ENCODE assay signal across 10 cellular contexts in genomic region chr15:91224750-91225380, GRCh38.
DNase-seq lines count a peak whose midpoint lies in the region; ATAC-seq and TF ChIP-seq lines count a peak whose summit lies in the region.
"Had no signal": no experiment of that assay in that cellular context is flagged by ENCODE, and none has a peak within 500 bp of the region (broad histone marks: within the 10 kb centered on the region; RNA-seq: fewer than 3 reads in every experiment).

No MANE protein-coding gene starts in this region.

- H3K79me1 ChIP-seq in H9 (ENCODE audit: insufficient read depth, low read depth, low read length, poor library complexity, severe bottlenecking): no peaks in the 10 kb centered on the region

- no peak overlapping the region for H2BK5ac ChIP-seq in H9 (ENCODE audit: insufficient read length, low read length)

- no peak overlapping the region for H3K27ac Mint-ChIP-seq in CD8-positive, alpha-beta T cell
- H3K27ac Mint-ChIP-seq in H9: no peak overlapping the region
- H3K27ac Mint-ChIP-seq: IgD-negative memory B cell, memory B cell had no signal

- H3K27me3 Mint-ChIP-seq in CD8-positive, alpha-beta T cell (ENCODE audit: low read depth): peaks cover 42% of the 10 kb centered on the region
- H3K27me3 Mint-ChIP-seq in H9 (ENCODE audit: low read depth): peaks cover 10% of the 10 kb centered on the region

- CTCF ChIA-PET in CD8-positive, alpha-beta T cell (lab: Charles Lee): interaction anchor here (1.5 kb wide), 1 partner anchor 10 kb away, joined by 3 read pairs; no protein-coding TSS in a partner anchor

- no peak overlapping the region for H3K27ac ChIP-seq in CD8-positive, alpha-beta T cell (ENCODE audit: low read depth, low read length)
- H3K27ac ChIP-seq in H9 (ENCODE audit: insufficient read length, low read depth, low read length) (no peak overlapping the region), coronary artery (no peak overlapping the region)

- H2BK120ac ChIP-seq in H9 (ENCODE audit: low read depth, low read length, poor library complexity, severe bottlenecking): no peak overlapping the region

- no peaks in the 10 kb centered on the region for H3K36me3 Mint-ChIP-seq in CD8-positive, alpha-beta T cell
- no peaks in the 10 kb centered on the region for H3K36me3 Mint-ChIP-seq in H9 (ENCODE audit: insufficient read depth in 1 of 3, low read depth in 3 of 3)
- H3K36me3 Mint-ChIP-seq: memory B cell had no signal

- no peak overlapping the region for H4K8ac ChIP-seq in H9 (replicated peaks; ENCODE audit: insufficient read length, low read depth, low read length)

- no CpG with 5 or more reads among the region's 7 CpGs for WGBS in H9 (ENCODE audit: extremely low coverage, insufficient read length, low lambda C conversion rate)

- H3K4me2 ChIP-seq in H9 (ENCODE audit: insufficient read depth, insufficient read length, low read length): no peak overlapping the region

- no peak overlapping the region for H3K18ac ChIP-seq in H9 (ENCODE audit: insufficient read length, low read depth, low read length)

- H3K4me1 Mint-ChIP-seq in CD8-positive, alpha-beta T cell (ENCODE audit: low read depth): no peaks in the 10 kb centered on the region
- H3K4me1 Mint-ChIP-seq in H9: peaks cover 16 to 31% of the 10 kb centered on the region in 2 experiments
- H3K4me1 Mint-ChIP-seq: IgD-negative memory B cell had no signal

- no peak overlapping the region for H2AFZ ChIP-seq in H9 (ENCODE audit: low read length)

- H4K5ac ChIP-seq in H9 (ENCODE audit: insufficient read length, low read depth, low read length): no peak overlapping the region

- H2BK12ac ChIP-seq in H9 (ENCODE audit: insufficient read length, low read depth, low read length): no peak overlapping the region

- H3K56ac ChIP-seq in H9 (ENCODE audit: insufficient read length, low read depth, low read length): no peak overlapping the region

- no peaks in the 10 kb centered on the region for H3K9me3 Mint-ChIP-seq in CD8-positive, alpha-beta T cell
- no peaks in the 10 kb centered on the region for H3K9me3 Mint-ChIP-seq in H9
- H3K9me3 Mint-ChIP-seq: IgD-negative memory B cell, memory B cell had no signal

- no peak overlapping the region for H4K91ac ChIP-seq in H9 (ENCODE audit: insufficient read length, low read depth, low read length)

- no peak for DNase-seq in CD8-positive, alpha-beta T cell
- peak; percentile 33 for DNase-seq in H9
- peak; percentile 78 for DNase-seq in NCI-H69 (lab: John Stamatoyannopoulos, UW)
- DNase-seq in dermis microvascular lymphatic vessel endothelial cell (ENCODE audit: low read depth in 2 of 2): peak; percentile 38 to 45
- peak in 1 of 3 donors; percentile 43 for DNase-seq in mucosa of descending colon
- DNase-seq in OCI-M2 (lab: John Stamatoyannopoulos, UW; ENCODE audit: unreplicated experiment): no peak
- DNase-seq in coronary artery (ENCODE audit: low spot score): no peak
- no peak for DNase-seq in NK-92 (lab: John Stamatoyannopoulos, UW; ENCODE audit: unreplicated experiment)

- H3K4me1 ChIP-seq in CD8-positive, alpha-beta T cell (ENCODE audit: insufficient read depth, low read length): no peaks in the 10 kb centered on the region
- no peaks in the 10 kb centered on the region for H3K4me1 ChIP-seq in H9 (ENCODE audit: insufficient read depth, low read length)
- no peaks in the 10 kb centered on the region for H3K4me1 ChIP-seq in mucosa of descending colon (ENCODE audit: low read depth)

- intact Hi-C loops in CD8-positive, alpha-beta T cell (cut with DNase I, micrococcal nuclease): loop anchor here in 1 of 2 experiments (5.0 kb wide), 1 partner anchor 168 kb away; no protein-coding TSS in a partner anchor
- intact Hi-C loops in mucosa of descending colon (cut with DNase I, micrococcal nuclease): no loop called here

- H3K79me2 ChIP-seq in H9 (ENCODE audit: insufficient read depth, low read length): no peaks in the 10 kb centered on the region

- no peak overlapping the region for H3K4me3 ChIP-seq in CD8-positive, alpha-beta T cell (ENCODE audit: low read depth, low read length)
- H3K4me3 ChIP-seq in mucosa of descending colon: no peak overlapping the region
- no peak overlapping the region for H3K4me3 ChIP-seq in coronary artery

- ATAC-seq in CD8-positive, alpha-beta T cell: no peak
- ATAC-seq in mucosa of descending colon: peak; percentile 20

- no peak overlapping the region for H2AK5ac ChIP-seq in H9 (ENCODE audit: insufficient read length, low read length)

- peak; percentile 33 for TF ChIP-seq CTCF in CD8-positive, alpha-beta T cell (IDR thresholded peaks at IDR 0.05)
- TF ChIP-seq CTCF in H9 (conservative IDR thresholded peaks at IDR 0.05): peak; percentile 87
- no peak for TF ChIP-seq CTCF in mucosa of descending colon (IDR thresholded peaks at IDR 0.05)
- TF ChIP-seq CTCF in coronary artery (IDR thresholded peaks at IDR 0.05): no peak

- H3K4ac ChIP-seq in H9 (ENCODE audit: low read depth, low read length): no peak overlapping the region

- H3K23me2 ChIP-seq in H9 (ENCODE audit: insufficient read length, low read depth, low read length, poor library complexity, severe bottlenecking): no peaks in the 10 kb centered on the region

- POLR2A ChIA-PET in CD8-positive, alpha-beta T cell (lab: Charles Lee): no interaction called here

- no peaks in the 10 kb centered on the region for H3K9me3 ChIP-seq in CD8-positive, alpha-beta T cell (ENCODE audit: low read length)
- H3K9me3 ChIP-seq in H9 (ENCODE audit: control insufficient read depth, low read depth, low read length) (no peaks in the 10 kb centered on the region), mucosa of descending colon (no peaks in the 10 kb centered on the region)

- H3K4me3 Mint-ChIP-seq in CD8-positive, alpha-beta T cell: no peak overlapping the region
- H3K4me3 Mint-ChIP-seq in H9: no peak overlapping the region
- H3K4me3 Mint-ChIP-seq: memory B cell had no signal

- H3K27me3 ChIP-seq in CD8-positive, alpha-beta T cell (ENCODE audit: insufficient read depth, low read length): no peaks in the 10 kb centered on the region
- no peaks in the 10 kb centered on the region for H3K27me3 ChIP-seq in H9 (ENCODE audit: insufficient read depth, low read length)

- H3K36me3 ChIP-seq in CD8-positive, alpha-beta T cell (ENCODE audit: insufficient read depth, low read length): no peaks in the 10 kb centered on the region
- no peaks in the 10 kb centered on the region for H3K36me3 ChIP-seq in mucosa of descending colon (ENCODE audit: low read depth)

- no peak overlapping the region for H3K9ac ChIP-seq in H9 (ENCODE audit: extremely low read depth, insufficient read length, low read length)

- H3K23ac ChIP-seq in H9 (ENCODE audit: insufficient read length, low read depth, low read length): no peak overlapping the region

- H4K20me1 ChIP-seq in H9 (ENCODE audit: control insufficient read depth, insufficient read depth, insufficient read length): no peaks in the 10 kb centered on the region

- H3T11ph ChIP-seq in H9 (ENCODE audit: low read length): no peak overlapping the region

- H3K14ac ChIP-seq in H9 (ENCODE audit: insufficient read depth, low read length): no peak overlapping the region

- H2BK20ac ChIP-seq in H9 (ENCODE audit: low read depth, low read length, poor library complexity, severe bottlenecking): no peak overlapping the region

- no peak overlapping the region for H2BK15ac ChIP-seq in H9 (ENCODE audit: low read depth, low read length)

Comparison
In these comparisons a context has a peak if more than half of its experiments do, and no peak if none do; other contexts are left out.
1. DNase-seq: peak in H9 (single experiment), NCI-H69 (single experiment) and dermis microvascular lymphatic vessel endothelial cell (2 of 2); none in CD8-positive, alpha-beta T cell (0 of 7), OCI-M2 (single experiment), coronary artery (single experiment) and NK-92 (single experiment).
2. CTCF ChIP-seq: peak in CD8-positive, alpha-beta T cell (single experiment) and H9 (single experiment); none in mucosa of descending colon (single experiment) and coronary artery (single experiment).